In genomic region chr3:58488962-58489361, GRCh38 we compare ENCODE assay signal across 17 cellular contexts. TPM values are rescaled to one million over a fixed set of nuclear protein-coding genes. Genes with fewer than 3 reads are reported as not detected.
DNase-seq lines count a peak whose midpoint lies in the region; FAIRE-seq and TF ChIP-seq lines count a peak whose summit lies in the region.
"Had no signal": no experiment of that assay in that cellular context is flagged by ENCODE, and none has a peak within 500 bp of the region (broad histone marks: within the 10 kb centered on the region; RNA-seq: fewer than 3 reads in every experiment).

No MANE protein-coding gene starts in this region.

- FAIRE-seq in bronchial epithelial cell (lab: Jason Lieb, UNC): peak; percentile 7
- FAIRE-seq: A204.1, G401.6, GM19239 had no signal

- H3K4me3 ChIP-seq in AG04450 (ENCODE audit: low read depth, low read length) (no peak overlapping the region), HEK293 (ENCODE audit: low read depth, low read length) (no peak overlapping the region), bronchial epithelial cell (ENCODE audit: low read depth, low read length) (no peak overlapping the region)
- H3K4me3 ChIP-seq: GM23338 had no signal

- H3K9me3 ChIP-seq in AG04450 (ENCODE audit: control insufficient read depth, insufficient read depth, low read length): no peaks in the 10 kb centered on the region
- H3K9me3 ChIP-seq in HEK293 (ENCODE audit: control insufficient read depth, insufficient read depth, low read depth, low read length): no peaks in the 10 kb centered on the region
- H3K9me3 ChIP-seq: BE2C had no signal

- H3K9me3 Mint-ChIP-seq in neural crest cell: no peaks in the 10 kb centered on the region
- H3K9me3 Mint-ChIP-seq: CD4-positive, alpha-beta memory T cell; GM23338 had no signal

- TF ChIP-seq CTCF in AG04450 (IDR thresholded peaks at IDR 0.05; ENCODE audit: low read depth, low read length) (no peak), HEK293 (tag by site-specific recombination; IDR thresholded peaks at IDR 0.05) (no peak), bronchial epithelial cell (IDR thresholded peaks at IDR 0.05; ENCODE audit: insufficient read depth, low read length, severe bottlenecking) (no peak), neural crest cell (conservative IDR thresholded peaks at IDR 0.05) (no peak)

- no peaks in the 10 kb centered on the region for H3K36me3 Mint-ChIP-seq in neural crest cell (ENCODE audit: low read depth)

- H3K27ac ChIP-seq in AG04450 (ENCODE audit: low read depth, low read length) (peak overlapping the region; percentile 2), HEK293 (ENCODE audit: extremely low read depth, low read depth, low read length) (no peak overlapping the region)
- H3K27ac ChIP-seq: C4-2B had no signal

- H3K4me1 ChIP-seq in HEK293 (ENCODE audit: control insufficient read depth, insufficient read depth, low read length): no peaks in the 10 kb centered on the region
- H3K4me1 ChIP-seq: BE2C had no signal

- DNase-seq in AG04450 (ENCODE audit: low read depth, low spot score) (no peak), bronchial epithelial cell (ENCODE audit: low read depth) (no peak), neural crest cell (ENCODE audit: low read depth, low spot score) (no peak), KBM-7 (no peak), NAMALWA (ENCODE audit: low spot score) (no peak), NCI-H2227 treated with DMSO at 0.1 percent for 48 hours (lab: John Stamatoyannopoulos, UW) (no peak)
- DNase-seq: BE2C; CD4-positive, alpha-beta memory T cell; DMS79; H7; IMR-90 had no signal

- H3K4me3 Mint-ChIP-seq in neural crest cell: peak overlapping the region; percentile 32
- H3K4me3 Mint-ChIP-seq: GM23338 had no signal

- H3K27me3 Mint-ChIP-seq in neural crest cell (ENCODE audit: low read depth): peaks cover 25% of the 10 kb centered on the region
- H3K27me3 Mint-ChIP-seq: CD4-positive, alpha-beta memory T cell had no signal

- H3K27ac Mint-ChIP-seq in neural crest cell (ENCODE audit: unreplicated experiment): no peak overlapping the region
- H3K27ac Mint-ChIP-seq: GM23338 had no signal

- in situ Hi-C loops in KBM-7 (cut with MboI; ENCODE audit: low pct_unique_long_range_greater_than_20kb, low sequenced_read_pairs): no loop called here

- POLR2A ChIA-PET in AG04450 (lab: Yijun Ruan, JAX): no interaction called here
- POLR2A ChIA-PET in HEK293 (lab: Yijun Ruan, JAX): no interaction called here

- peaks cover 21% of the 10 kb centered on the region for H3K4me1 Mint-ChIP-seq in neural crest cell

- H3K36me3 ChIP-seq in HEK293 (ENCODE audit: control insufficient read depth in 2 of 2, insufficient read depth in 1 of 2, low read length in 2 of 2): no peaks in the 10 kb centered on the region
- H3K36me3 ChIP-seq in bronchial epithelial cell (ENCODE audit: control insufficient read depth, insufficient read depth, low read length): no peaks in the 10 kb centered on the region
- H3K36me3 ChIP-seq: BE2C had no signal

- H3K27me3 ChIP-seq in AG04450 (ENCODE audit: control insufficient read depth, insufficient read depth, low read length) (no peaks in the 10 kb centered on the region), bronchial epithelial cell (ENCODE audit: control insufficient read depth, insufficient read depth, low read length) (no peaks in the 10 kb centered on the region)
- H3K27me3 ChIP-seq: BE2C had no signal

- CTCF ChIA-PET in AG04450 (lab: Charles Lee): no interaction called here
- CTCF ChIA-PET in HEK293 (lab: Yijun Ruan, JAX): no interaction called here

TF ChIP-seq in HEK293, 187 proteins besides CTCF, POLR2A, EP300 and RAD21:
- TF ChIP-seq ATF2 (tag by site-specific recombination; IDR thresholded peaks at IDR 0.05; ENCODE audit: low read depth): no peak
- no peak for TF ChIP-seq SP7 (tag by site-specific recombination; IDR thresholded peaks at IDR 0.05)
- no peak for TF ChIP-seq ZNF148 (tag by site-specific recombination; IDR thresholded peaks at IDR 0.05; ENCODE audit: borderline replicate concordance)
- peak; percentile 40; the same call in 1 of the 2 replicates for TF ChIP-seq PRDM10 (tag by site-specific recombination; IDR thresholded peaks at IDR 0.05)
- TF ChIP-seq ZNF664 (tag by site-specific recombination; IDR thresholded peaks at IDR 0.05): no peak
- no peak for TF ChIP-seq ZNF473 (tag by site-specific recombination; IDR thresholded peaks at IDR 0.05)

RNA-seq across cellular contexts. Expression of gene KCTD6, which starts 2.9 kb away (rescaled TPM):
- 9.6 and 13.7 TPM in 2 replicates for polyA plus RNA-seq in AG04450 (2011; rRNA removed)
- polyA minus RNA-seq in AG04450 (2011; rRNA and poly(A)+ RNA removed): 6.2 and 8.1 TPM in 2 replicates
- 3.9 and 5.0 TPM in 2 replicates for total RNA-seq in bronchial epithelial cell
- total RNA-seq in neural crest cell: 13.5 and 18.2 TPM in 2 replicates

RNA-seq across cellular contexts. Expression of gene ACOX2, which starts 48.0 kb away (rescaled TPM):
- polyA plus RNA-seq in AG04450 (2011; rRNA removed): 27.8 and 30.8 TPM in 2 replicates
- 29.7 and 40.5 TPM in 2 replicates for polyA minus RNA-seq in AG04450 (2011; rRNA and poly(A)+ RNA removed)
- total RNA-seq in bronchial epithelial cell (0.26 TPM in 1 of 2 replicates, not detected in the other), neural crest cell (0.98 and 1.0 TPM in 2 replicates)
- total RNA-seq: CD4-positive, alpha-beta memory T cell had no signal
- polyA plus RNA-seq: CD4-positive, alpha-beta memory T cell had no signal

RNA-seq across cellular contexts. Expression of gene PDHB, which starts 55.3 kb away (rescaled TPM):
- 85.9 and 109 TPM in 2 replicates for polyA plus RNA-seq in AG04450 (2011; rRNA removed)
- 31.4 and 40.9 TPM in 2 replicates for polyA minus RNA-seq in AG04450 (2011; rRNA and poly(A)+ RNA removed)
- total RNA-seq in bronchial epithelial cell (32.4 and 37.5 TPM in 2 replicates), neural crest cell (63.5 and 71.4 TPM in 2 replicates)
